ENCODE assay signal across 19 cellular contexts in genomic region chr5:30098940-30099339, GRCh38.
A peak's percentile ranks its signal among the peaks of the same experiment; 100 is the strongest.
DNase-seq lines count a peak whose midpoint lies in the region; ATAC-seq, FAIRE-seq and TF ChIP-seq lines count a peak whose summit lies in the region.
"Had no signal": no experiment of that assay in that cellular context is flagged by ENCODE, and none has a peak within 500 bp of the region (broad histone marks: within the 10 kb centered on the region; RNA-seq: fewer than 3 reads in every experiment).

No MANE protein-coding gene starts in this region.

- no peak overlapping the region; the same call in 1 of the 2 replicates for H3K27ac Mint-ChIP-seq in GM23338
- H3K27ac Mint-ChIP-seq: B cell; CD4-positive, alpha-beta T cell; HFFc6; IgD-negative memory B cell had no signal

- H3K9me2 ChIP-seq in GM23338 (ENCODE audit: insufficient read depth) = no peaks in the 10 kb centered on the region

- POLR2A ChIA-PET in A673 (lab: Charles Lee; ENCODE audit: low non-redundant PET) (no interaction called here), H1 (lab: Charles Lee; ENCODE audit: partially characterized antibody) (no interaction called here)

- no peak for TF ChIP-seq EP300 in H1 (IDR thresholded peaks at IDR 0.05; ENCODE audit: borderline replicate concordance in 1 of 2, low read depth in 2 of 2, low read length in 2 of 2)

- H3K27me3 ChIP-seq in A673 (replicated peaks; ENCODE audit: insufficient read depth, low read depth, low read length, poor library complexity) (no peaks in the 10 kb centered on the region), GM23338 (ENCODE audit: insufficient read depth) (no peaks in the 10 kb centered on the region), H1 (replicated peaks in 1 of 4; ENCODE audit: control insufficient read depth in 3 of 4, extremely low read depth in 1 of 4, insufficient read depth in 3 of 4, low read length in 3 of 4) (no peaks in the 10 kb centered on the region)

- no peak for FAIRE-seq in H1 (lab: Jason Lieb, UNC)
- FAIRE-seq: G401.6, GM12891 had no signal

- H3K4me3 ChIP-seq in A673 (ENCODE audit: low read depth, low read length, poor library complexity, severe bottlenecking) = no peak overlapping the region
- no peak overlapping the region for H3K4me3 ChIP-seq in GM23338
- H3K4me3 ChIP-seq in SK-N-MC = no peak overlapping the region
- H3K4me3 ChIP-seq in H1 (ENCODE audit: extremely low read depth in 1 of 4, insufficient read depth in 2 of 4, low read depth in 3 of 4, low read length in 4 of 4) = no peak overlapping the region

- DNase-seq in A673 (ENCODE audit: low spot score) (no peak), GM23338 (ENCODE audit: low spot score) (no peak), SK-N-MC (ENCODE audit: low read depth, low spot score) (no peak), H1 (ENCODE audit: low read depth in 1 of 2, low spot score in 2 of 2) (no peak), ACHN (no peak), activated gamma-delta T cell treated with Interleukin-2 at 50 U/mL for 16 hours (no peak), NCI-H2171 treated with DMSO at 0.1 percent for 48 hours (lab: John Stamatoyannopoulos, UW) (no peak)
- DNase-seq: C1 segment of cervical spinal cord; CD4-positive, alpha-beta T cell; DMS79 treated with DMSO at 0.1 percent for 48 hours; EL; HCEC 1CT; HFFc6 had no signal

- H2AFZ ChIP-seq in GM23338 = no peak overlapping the region
- H2AFZ ChIP-seq in H1 (ENCODE audit: low read length) = no peak overlapping the region

- no peaks in the 10 kb centered on the region for H3K9me3 Mint-ChIP-seq in GM23338

- in situ Hi-C loops in ACHN (cut with HindIII; ENCODE audit: low pct_ligation_motif_present, low pct_unique_long_range_greater_than_20kb, low sequenced_read_pairs) = no loop called here

- TF ChIP-seq CTCF in A673 (conservative IDR thresholded peaks at IDR 0.05; ENCODE audit: low read depth, low read length) (no peak), GM23338 (conservative IDR thresholded peaks at IDR 0.05; ENCODE audit: low read depth in 2 of 2) (no peak), H1 (IDR thresholded peaks at IDR 0.05; ENCODE audit: control extremely low read depth in 1 of 3, insufficient read depth in 1 of 3, low read depth in 1 of 3, low read length in 3 of 3) (no peak)

- H3K4me3 Mint-ChIP-seq in GM23338 = no peak overlapping the region
- H3K4me3 Mint-ChIP-seq: B cell; CD4-positive, alpha-beta T cell; HFFc6; IgD-negative memory B cell had no signal

- CTCF ChIA-PET in A673 (lab: Charles Lee) (no interaction called here), H1 (lab: Charles Lee; ENCODE audit: partially characterized antibody) (no interaction called here)

- H2BK5ac ChIP-seq in H1 (ENCODE audit: low read depth, low read length) = no peak overlapping the region

- H3K23ac ChIP-seq in H1 (ENCODE audit: insufficient read length) = no peak overlapping the region

- no peak overlapping the region for H2BK12ac ChIP-seq in H1 (ENCODE audit: low read depth, low read length)

- H3K27ac ChIP-seq in A673 (ENCODE audit: low read depth, low read length, poor library complexity, severe bottlenecking) (peak overlapping the region; percentile 90), GM23338 (ENCODE audit: low read depth) (no peak overlapping the region), SK-N-MC (peak overlapping the region; percentile 99), H1 (ENCODE audit: low read depth, low read length) (no peak overlapping the region)
- H3K27ac ChIP-seq: KMS-11 had no signal

- TF ChIP-seq RAD21 in H1 (IDR thresholded peaks at IDR 0.05 in 1 of 2, conservative IDR thresholded peaks at IDR 0.05 in 1 of 2; ENCODE audit: low read depth in 2 of 2, low read length in 2 of 2) = no peak

- no peak for TF ChIP-seq POLR2A in H1 (IDR thresholded peaks at IDR 0.05; ENCODE audit: control extremely low read depth in 1 of 2, low read depth in 2 of 2, low read length in 2 of 2)

- peaks cover 50% of the 10 kb centered on the region for H3K4me1 ChIP-seq in A673 (ENCODE audit: insufficient read depth, low read length, poor library complexity, severe bottlenecking)
- peaks cover 27% of the 10 kb centered on the region for H3K4me1 ChIP-seq in GM23338 (ENCODE audit: insufficient read depth)
- H3K4me1 ChIP-seq in H1 (replicated peaks in 1 of 4; ENCODE audit: control insufficient read depth in 3 of 4, insufficient read depth in 4 of 4, low read length in 3 of 4) = peaks cover 1 to 12% (median 5%) of the 10 kb centered on the region in 4 experiments; a peak in 3 of 7 replicates

- no peak overlapping the region for H2BK120ac ChIP-seq in H1 (replicated peaks; ENCODE audit: low read depth, low read length)

- intact Hi-C loops in A673 (cut with micrococcal nuclease; ENCODE audit: unreplicated experiment) = no loop called here

- H3K4me1 Mint-ChIP-seq in GM23338 = peaks cover 28% of the 10 kb centered on the region
- H3K4me1 Mint-ChIP-seq: B cell, IgD-negative memory B cell had no signal

- no peaks in the 10 kb centered on the region for H3F3A ChIP-seq in GM23338 (replicated peaks; ENCODE audit: low read depth)

- no peak overlapping the region for H2BK15ac ChIP-seq in H1 (ENCODE audit: low read length)

- WGBS in H1 (ENCODE audit: extremely low coverage in 1 of 2, insufficient coverage in 1 of 2, insufficient read length in 1 of 2, insufficient replicate concordance in 2 of 2, low coverage in 1 of 2, low lambda C conversion rate in 2 of 2, missing lambda C conversion rate in 1 of 2), 2 experiments = 79% methylated on average over 3 of the region's 3 CpGs; no CpG with 5 or more reads in 1 of the 2 experiments

- peak overlapping the region; percentile 21; the same call in 1 of the 2 replicates for H2BK20ac ChIP-seq in H1 (ENCODE audit: low read length)

- H4K5ac ChIP-seq in H1 (ENCODE audit: insufficient read length, low read depth, low read length) = no peak overlapping the region

- H4K20me1 ChIP-seq in GM23338 (replicated peaks; ENCODE audit: insufficient read depth) = no peaks in the 10 kb centered on the region
- H4K20me1 ChIP-seq in H1 (replicated peaks in 1 of 2; ENCODE audit: control insufficient read depth in 1 of 2, insufficient read depth in 2 of 2, low read length in 2 of 2) = no peaks in the 10 kb centered on the region

- H3K23me2 ChIP-seq in H1 (ENCODE audit: low read depth, low read length) = no peaks in the 10 kb centered on the region

- H3K79me2 ChIP-seq in GM23338 (replicated peaks; ENCODE audit: insufficient read depth) (no peaks in the 10 kb centered on the region), H1 (ENCODE audit: control insufficient read depth in 1 of 2, insufficient read depth in 2 of 2, low read length in 2 of 2) (no peaks in the 10 kb centered on the region)

- H3K18ac ChIP-seq in H1 (ENCODE audit: extremely low read depth, low read length) = no peak overlapping the region

- H3K4ac ChIP-seq in H1 (replicated peaks; ENCODE audit: insufficient read length, low read depth, low read length) = no peak overlapping the region

- H4K8ac ChIP-seq in H1 (ENCODE audit: extremely low read depth, insufficient read depth, low read length) = no peak overlapping the region

- H4K91ac ChIP-seq in H1 (replicated peaks; ENCODE audit: insufficient read length, low read length) = no peak overlapping the region

- no peaks in the 10 kb centered on the region for H3K79me1 ChIP-seq in H1 (ENCODE audit: low read depth, low read length)

- no peaks in the 10 kb centered on the region; the same call in 2 of the 3 replicates for H3K36me3 Mint-ChIP-seq in GM23338 (ENCODE audit: low read depth)
- H3K36me3 Mint-ChIP-seq: IgD-negative memory B cell had no signal

- no peaks in the 10 kb centered on the region for H3K36me3 ChIP-seq in A673 (ENCODE audit: insufficient read depth, low read length, poor library complexity, severe bottlenecking)
- H3K36me3 ChIP-seq in GM23338 (ENCODE audit: insufficient read depth) = no peaks in the 10 kb centered on the region
- H3K36me3 ChIP-seq in SK-N-MC (ENCODE audit: insufficient read depth, low read length) = no peaks in the 10 kb centered on the region
- no peaks in the 10 kb centered on the region for H3K36me3 ChIP-seq in H1 (ENCODE audit: control insufficient read depth in 2 of 4, insufficient read depth in 4 of 4, low read length in 3 of 4)

- H3K27me3 Mint-ChIP-seq in GM23338 (ENCODE audit: insufficient read depth, low read depth, poor library complexity) = peaks cover 2% of the 10 kb centered on the region
- H3K27me3 Mint-ChIP-seq: B cell; CD4-positive, alpha-beta T cell; IgD-negative memory B cell had no signal

- H3K14ac ChIP-seq in H1 (ENCODE audit: insufficient read length) = no peak overlapping the region

- H3K4me2 ChIP-seq in GM23338 (peak overlapping the region; percentile 35; the same call in 1 of the 2 replicates), H1 (ENCODE audit: insufficient read depth in 1 of 2, low read depth in 2 of 2, low read length in 2 of 2) (no peak overlapping the region)
- H3K4me2 ChIP-seq: KMS-11 had no signal

- no peak overlapping the region for H3K9ac ChIP-seq in SK-N-MC (ENCODE audit: insufficient read length)
- no peak overlapping the region for H3K9ac ChIP-seq in H1 (replicated peaks in 1 of 4; ENCODE audit: extremely low read depth in 1 of 4, low read depth in 3 of 4, low read length in 3 of 4)
- H3K9ac ChIP-seq: KMS-11 had no signal

- H3K9me3 ChIP-seq in A673 (ENCODE audit: low read depth, low read length, poor library complexity, severe bottlenecking) = no peaks in the 10 kb centered on the region
- H3K9me3 ChIP-seq in SK-N-MC (ENCODE audit: low read depth, low read length) = no peaks in the 10 kb centered on the region; the same call in 1 of the 2 replicates
- H3K9me3 ChIP-seq in H1 (ENCODE audit: insufficient read depth in 2 of 2, low read depth in 1 of 2, low read length in 1 of 2) = no peaks in the 10 kb centered on the region

- no peak overlapping the region for H3K56ac ChIP-seq in H1 (replicated peaks; ENCODE audit: insufficient read length, low read depth, low read length)

- H2AK5ac ChIP-seq in H1 (ENCODE audit: low read depth, low read length) = no peak overlapping the region

- BruUV-seq in A673 (replicated peaks; lab: Mats Ljungman, UMichigan) = no TSS peak

- ATAC-seq in GM23338 (no peak), HG03196 (IDR thresholded peaks at IDR 0.05; ENCODE audit: unreplicated experiment) (no peak)

TF ChIP-seq in GM23338, 12 proteins besides CTCF, POLR2A, EP300 and RAD21 (continues in another document):
- TF ChIP-seq JUNB (IDR thresholded peaks at IDR 0.05; ENCODE audit: unreplicated experiment) (no peak), CREB1 (CRISPR knock-in tag; IDR thresholded peaks at IDR 0.05; ENCODE audit: low read depth) (no peak), EZH2phosphoT487 (IDR thresholded peaks at IDR 0.05; ENCODE audit: unreplicated experiment) (no peak), ZNF114 (CRISPR knock-in tag; IDR thresholded peaks at IDR 0.05) (no peak)

TF ChIP-seq in H1, 55 proteins besides CTCF, POLR2A, EP300 and RAD21 (continues in another document):
- TF ChIP-seq MAFK (IDR thresholded peaks at IDR 0.05; ENCODE audit: low read depth, low read length) = peak; percentile 78

Comparison
In these comparisons a context has a peak if more than half of its experiments do, and no peak if none do; other contexts are left out.
1. H3K27ac ChIP-seq: peak in A673 (single experiment) and SK-N-MC (single experiment); none in GM23338 (single experiment) and H1 (single experiment).